9 cellular contexts compared by ENCODE assay signal in the genomic region with DNA sequence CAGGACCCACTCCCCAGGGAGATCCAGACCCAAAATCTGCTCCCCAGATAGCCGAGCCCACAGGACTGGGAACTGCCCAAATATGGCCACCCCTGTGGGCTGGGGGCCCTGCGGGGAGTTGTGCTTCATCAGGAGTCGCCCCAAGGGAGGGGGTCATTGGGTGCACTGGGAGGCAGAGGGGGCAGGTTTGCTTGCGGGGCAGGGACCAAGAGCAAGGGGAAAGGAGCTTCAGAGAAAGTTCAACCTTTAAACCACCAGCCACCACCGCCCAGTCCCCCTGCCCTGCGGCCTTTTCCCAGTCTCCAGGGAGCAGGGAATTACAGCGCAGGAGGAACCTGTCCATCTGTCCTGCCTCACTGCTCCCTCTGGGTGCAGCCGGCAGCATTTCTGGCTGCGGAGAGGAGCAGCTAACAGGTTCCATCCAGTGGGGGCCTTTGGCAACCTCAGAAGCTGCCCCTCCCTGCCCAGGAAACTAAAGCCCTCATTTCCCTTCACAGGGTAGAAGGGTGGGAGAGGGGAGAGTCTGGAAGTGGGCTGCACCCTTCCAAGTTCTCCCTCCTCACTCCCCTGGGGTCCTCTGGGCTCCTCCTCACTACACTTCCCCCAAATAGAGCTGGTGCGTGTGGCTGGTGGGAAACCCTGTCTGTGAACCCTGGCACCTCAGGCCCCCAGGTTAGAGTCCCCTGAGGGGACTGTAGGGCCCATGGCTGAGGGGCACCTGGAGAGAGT. TPM values are rescaled to one million over a fixed set of nuclear protein-coding genes. Genes with fewer than 3 reads are reported as not detected.
DNase-seq lines count a peak whose midpoint lies in the region; ATAC-seq, FAIRE-seq and TF ChIP-seq lines count a peak whose summit lies in the region.
"Had no signal": no experiment of that assay in that cellular context is flagged by ENCODE, and none has a peak within 500 bp of the region (broad histone marks: within the 10 kb centered on the region; RNA-seq: fewer than 3 reads in every experiment).

No MANE protein-coding gene starts in this region.

- no peak for TF ChIP-seq RAD21 in HepG2 (CRISPR knock-in tag; IDR thresholded peaks at IDR 0.05)

- intact Hi-C loops in right lobe of liver (cut with DNase I) (no loop called here), HepG2 (cut with micrococcal nuclease; ENCODE audit: unreplicated experiment) (no loop called here)
- intact Hi-C loops in naive thymus-derived CD4-positive, alpha-beta T cell (cut with micrococcal nuclease): no loop called here

- no TSS peak for BruUV-seq in HepG2 (replicated peaks; lab: Mats Ljungman, UMichigan)

- no peak for DNase-seq in right lobe of liver
- no peak for DNase-seq in HepG2 (ENCODE audit: low spot score)
- DNase-seq in caudate nucleus (lab: John Stamatoyannopoulos, UW): no peak
- peak in 2 of 9 donors; percentile 16 to 26 for DNase-seq in naive thymus-derived CD4-positive, alpha-beta T cell
- DNase-seq in stimulated activated CD4-positive, alpha-beta T cell treated with anti-CD3 and anti-CD28 coated beads, Interleukin-2, amount 100 ng/mL, for 48 hours: no peak
- no peak for DNase-seq in amniotic stem cell (lab: John Stamatoyannopoulos, UW)
- DNase-seq in dedifferentiated amniotic fluid mesenchymal stem cell (ENCODE audit: extremely low spot score): no peak
- DNase-seq: erythroblast had no signal

- H3K4me2 ChIP-seq in HepG2 (ENCODE audit: low read depth, low read length): no peak overlapping the region

- no peaks in the 10 kb centered on the region for H3K27me3 ChIP-seq in right lobe of liver
- H3K27me3 ChIP-seq in HepG2 (ENCODE audit: control insufficient read depth in 1 of 2, insufficient read depth in 2 of 2, low read length in 2 of 2): no peaks in the 10 kb centered on the region; a peak in 1 of 5 replicates
- H3K27me3 ChIP-seq in naive thymus-derived CD4-positive, alpha-beta T cell (ENCODE audit: control insufficient read depth in 2 of 2, insufficient read depth in 2 of 2, low read length in 2 of 2): no peaks in the 10 kb centered on the region

- peak overlapping the region; percentile 82 to 95 (median 88) for H3K4me3 Mint-ChIP-seq in naive thymus-derived CD4-positive, alpha-beta T cell

- POLR2A ChIA-PET in HepG2 (lab: Yijun Ruan, JAX): no interaction called here
- POLR2A ChIA-PET in naive thymus-derived CD4-positive, alpha-beta T cell (lab: Charles Lee): interaction anchor here (1.0 to 3.6 kb wide), 10 partner anchors 10 to 285 kb away, joined by 3 to 22 read pairs (median 4); partner anchors contain the start of genes ADGRE5, ADGRL1 and ASF1B

- no peak for FAIRE-seq in HepG2 (lab: Jason Lieb, UNC)

- H3K4me3 ChIP-seq in right lobe of liver (no peak overlapping the region), HepG2 (replicated peaks in 1 of 3; ENCODE audit: insufficient read depth in 1 of 3, low read depth in 2 of 3, low read length in 3 of 3) (no peak overlapping the region)
- H3K4me3 ChIP-seq in naive thymus-derived CD4-positive, alpha-beta T cell (ENCODE audit: low read length): peak overlapping the region; percentile 61

- H4K20me1 ChIP-seq in HepG2 (ENCODE audit: insufficient read depth, low read length): no peaks in the 10 kb centered on the region

- no peak for TF ChIP-seq EP300 in HepG2 (IDR thresholded peaks at IDR 0.05; ENCODE audit: low read depth in 2 of 2, low read length in 2 of 2)
- no peak for TF ChIP-seq EP300 in HepG2 (CRISPR knock-in tag; IDR thresholded peaks at IDR 0.05; ENCODE audit: borderline replicate concordance)

- H2AFZ ChIP-seq in HepG2 (ENCODE audit: low read length): no peak overlapping the region

- H3K4me1 ChIP-seq in right lobe of liver (no peaks in the 10 kb centered on the region), HepG2 (ENCODE audit: insufficient read depth, low read length) (peaks cover 13% of the 10 kb centered on the region)
- H3K4me1 ChIP-seq in naive thymus-derived CD4-positive, alpha-beta T cell (ENCODE audit: control insufficient read depth in 2 of 2, insufficient read depth in 2 of 2, low read length in 2 of 2): peaks cover 23 to 30% of the 10 kb centered on the region in 2 donors

- H3K27ac ChIP-seq in right lobe of liver: peak overlapping the region in 2 of 3 donors; percentile 33 to 38
- H3K27ac ChIP-seq in HepG2 (ENCODE audit: extremely low read length, insufficient read depth, low read length): no peak overlapping the region
- peak overlapping the region; percentile 71 for H3K27ac ChIP-seq in caudate nucleus (ENCODE audit: low read depth, low read length)
- H3K27ac ChIP-seq in naive thymus-derived CD4-positive, alpha-beta T cell (ENCODE audit: low read depth, low read length): peak overlapping the region; percentile 91

- H3K36me3 Mint-ChIP-seq in naive thymus-derived CD4-positive, alpha-beta T cell: peaks cover 0 to 15% (median 5%) of the 10 kb centered on the region in 5 donors

- peak overlapping the region; percentile 95 to 99 (median 99) for H3K27ac Mint-ChIP-seq in naive thymus-derived CD4-positive, alpha-beta T cell

- no peak for TF ChIP-seq POLR2A in right lobe of liver (IDR thresholded peaks at IDR 0.05)
- TF ChIP-seq POLR2A in HepG2 (IDR thresholded peaks at IDR 0.05; ENCODE audit: insufficient read depth in 1 of 2, low read depth in 2 of 2, low read length in 2 of 2): no peak

- in situ Hi-C loops in HepG2 (cut with HindIII; ENCODE audit: extremely low pct_ligation_motif_present, low pct_unique_long_range_greater_than_20kb): no loop called here

- H3K9me3 Mint-ChIP-seq in naive thymus-derived CD4-positive, alpha-beta T cell: peaks cover 0 to 7% (median 0%) of the 10 kb centered on the region in 11 donors

- 64% methylated on average over 4 of the region's 10 CpGs for WGBS in right lobe of liver (ENCODE audit: insufficient coverage, low coverage, low lambda C conversion rate, missing lambda C conversion rate)
- 69% methylated on average over 6 of the region's 10 CpGs for WGBS in HepG2 (ENCODE audit: low lambda C conversion rate)

- ATAC-seq in right lobe of liver (no peak), HepG2 (no peak), HG02763 (IDR thresholded peaks at IDR 0.05; ENCODE audit: unreplicated experiment) (no peak)
- no peak for ATAC-seq in naive thymus-derived CD4-positive, alpha-beta T cell

- no peaks in the 10 kb centered on the region for H3K9me3 ChIP-seq in right lobe of liver
- no peaks in the 10 kb centered on the region for H3K9me3 ChIP-seq in HepG2 (ENCODE audit: low read length)
- no peaks in the 10 kb centered on the region for H3K9me3 ChIP-seq in naive thymus-derived CD4-positive, alpha-beta T cell (ENCODE audit: control insufficient read depth in 2 of 3, low read length in 3 of 3)

- peaks cover 16 to 63% (median 40%) of the 10 kb centered on the region in 7 donors for H3K4me1 Mint-ChIP-seq in naive thymus-derived CD4-positive, alpha-beta T cell

- H3K9ac ChIP-seq in HepG2 (ENCODE audit: insufficient read depth, low read depth, low read length): no peak overlapping the region

- TF ChIP-seq CTCF in right lobe of liver (IDR thresholded peaks at IDR 0.05): no peak
- TF ChIP-seq CTCF in HepG2 (CRISPR knock-in tag; IDR thresholded peaks at IDR 0.05): no peak

- H3K36me3 ChIP-seq in right lobe of liver (peaks cover 0 to 1% (median 0%) of the 10 kb centered on the region in 4 donors), HepG2 (replicated peaks in 1 of 2; ENCODE audit: control insufficient read depth in 1 of 2, insufficient read depth in 2 of 2, low read length in 2 of 2) (no peaks in the 10 kb centered on the region)
- H3K36me3 ChIP-seq in naive thymus-derived CD4-positive, alpha-beta T cell (ENCODE audit: control insufficient read depth in 2 of 3, insufficient read depth in 3 of 3, low read length in 3 of 3): peaks cover 0 to 30% (median 4%) of the 10 kb centered on the region in 3 experiments

- no peaks in the 10 kb centered on the region for H3K79me2 ChIP-seq in HepG2 (ENCODE audit: insufficient read depth, low read length)

- CTCF ChIA-PET in HepG2 (lab: Yijun Ruan, JAX; ENCODE audit: low intra/inter-chr PET ratio, low total read pairs): no interaction called here
- CTCF ChIA-PET in naive thymus-derived CD4-positive, alpha-beta T cell (lab: Charles Lee): interaction anchor here (0.6 to 2.6 kb wide), 5 partner anchors 10 to 1373 kb away, joined by 3 to 14 read pairs (median 4); partner anchors contain the start of gene ASF1B

- H3K27me3 Mint-ChIP-seq in naive thymus-derived CD4-positive, alpha-beta T cell: no peaks in the 10 kb centered on the region

RNA-seq across cellular contexts. Expression of gene ASF1B, which starts 13.8 kb away (rescaled TPM):
- total RNA-seq in right lobe of liver (1 to 10 TPM in 2 of 6 experiments, under 1 TPM in 4; 0.24 to 5.3 (median 0.61) TPM), HepG2 (2016; rRNA removed; fragmentation: Illumina TruSeq; extraction: Trizol) (21.9 and 24.8 TPM in 2 replicates)
- total RNA-seq in HepG2 (2016; cell fraction: cytosol; rRNA removed; fragmentation: Illumina TruSeq; extraction: Trizol; ENCODE audit: low read depth): 5.9 and 6.4 TPM in 2 replicates
- total RNA-seq in HepG2 (2016; cell fraction: insoluble cytoplasmic fraction; rRNA removed; fragmentation: Illumina TruSeq; extraction: Trizol): 20.5 and 24.8 TPM in 2 replicates
- 12.0 and 14.5 TPM in 2 replicates for total RNA-seq in HepG2 (2016; cell fraction: membrane; rRNA removed; fragmentation: Illumina TruSeq; extraction: Trizol)
- total RNA-seq in HepG2 (2016; cell fraction: nucleus; rRNA removed; fragmentation: Illumina TruSeq; extraction: Trizol): 10.3 and 10.5 TPM in 2 replicates
- polyA plus RNA-seq in HepG2 (2011; rRNA removed): 14.8 and 18.2 TPM in 2 replicates
- polyA plus RNA-seq in HepG2 (2011; cell fraction: cytosol; rRNA removed): 13.8 and 19.3 TPM in 2 replicates
- 4.3 and 6.8 TPM in 2 replicates for polyA plus RNA-seq in HepG2 (2011; cell fraction: nucleus; rRNA removed)
- 6.4 and 10.7 TPM in 2 replicates for polyA plus RNA-seq in HepG2 (2012)
- 4.1 TPM in 2 replicates for polyA plus RNA-seq in HepG2 (2016; cell fraction: cytosol; fragmentation: Illumina TruSeq; extraction: Trizol; ENCODE audit: low read depth)
- 26.0 and 31.2 TPM in 2 replicates for polyA plus RNA-seq in HepG2 (2016; cell fraction: insoluble cytoplasmic fraction; fragmentation: Illumina TruSeq; extraction: Trizol; ENCODE audit: low read depth)
- 9.5 and 9.9 TPM in 2 replicates for polyA plus RNA-seq in HepG2 (2016; cell fraction: membrane; fragmentation: Illumina TruSeq; extraction: Trizol; ENCODE audit: low read depth)
- 24.7 and 25.7 TPM in 2 replicates for polyA plus RNA-seq in HepG2 (2016; cell fraction: nucleus; fragmentation: Illumina TruSeq; extraction: Trizol; ENCODE audit: insufficient read depth, low read depth)
- polyA minus RNA-seq in HepG2 (2011; rRNA and poly(A)+ RNA removed; ENCODE audit: low replicate concordance): 16.4 and 182 TPM in 2 replicates
- polyA minus RNA-seq in HepG2 (2011; cell fraction: cytosol; rRNA and poly(A)+ RNA removed): 8.5 and 13.4 TPM in 2 replicates
- 3.2 and 3.4 TPM in 2 replicates for polyA minus RNA-seq in HepG2 (2011; cell fraction: nucleus; rRNA and poly(A)+ RNA removed)
- total RNA-seq in naive thymus-derived CD4-positive, alpha-beta T cell: 10 to 100 TPM in 1 of 5 experiments, 1 to 10 TPM in 3, under 1 TPM in 1; 0.98 to 79.0 (median 2.1) TPM
- 1 to 10 TPM; 2.4 to 4.5 TPM for polyA plus RNA-seq in naive thymus-derived CD4-positive, alpha-beta T cell

RNA-seq across cellular contexts. Expression of gene PRKACA, which starts 32.6 kb away (rescaled TPM):
- total RNA-seq in right lobe of liver: 10 to 100 TPM; 54.8 to 87.5 (median 63.1) TPM
- 11.0 and 14.0 TPM in 2 replicates for total RNA-seq in HepG2 (2016; rRNA removed; fragmentation: Illumina TruSeq; extraction: Trizol)
- total RNA-seq in HepG2 (2016; cell fraction: cytosol; rRNA removed; fragmentation: Illumina TruSeq; extraction: Trizol; ENCODE audit: low read depth): 20.4 and 21.6 TPM in 2 replicates
- 10.4 and 13.7 TPM in 2 replicates for total RNA-seq in HepG2 (2016; cell fraction: insoluble cytoplasmic fraction; rRNA removed; fragmentation: Illumina TruSeq; extraction: Trizol)
- 56.9 and 57.5 TPM in 2 replicates for total RNA-seq in HepG2 (2016; cell fraction: membrane; rRNA removed; fragmentation: Illumina TruSeq; extraction: Trizol)
- 13.6 and 18.3 TPM in 2 replicates for total RNA-seq in HepG2 (2016; cell fraction: nucleus; rRNA removed; fragmentation: Illumina TruSeq; extraction: Trizol)
- 18.2 and 22.9 TPM in 2 replicates for polyA plus RNA-seq in HepG2 (2011; rRNA removed)
- 19.3 and 19.7 TPM in 2 replicates for polyA plus RNA-seq in HepG2 (2011; cell fraction: cytosol; rRNA removed)
- polyA plus RNA-seq in HepG2 (2011; cell fraction: nucleus; rRNA removed): 23.6 and 27.0 TPM in 2 replicates
- 29.4 and 35.6 TPM in 2 replicates for polyA plus RNA-seq in HepG2 (2012)
- polyA plus RNA-seq in HepG2 (2016; cell fraction: cytosol; fragmentation: Illumina TruSeq; extraction: Trizol; ENCODE audit: low read depth): 60.1 and 74.1 TPM in 2 replicates
- polyA plus RNA-seq in HepG2 (2016; cell fraction: insoluble cytoplasmic fraction; fragmentation: Illumina TruSeq; extraction: Trizol; ENCODE audit: low read depth): 43.2 and 60.0 TPM in 2 replicates
- 115 and 118 TPM in 2 replicates for polyA plus RNA-seq in HepG2 (2016; cell fraction: membrane; fragmentation: Illumina TruSeq; extraction: Trizol; ENCODE audit: low read depth)
- polyA plus RNA-seq in HepG2 (2016; cell fraction: nucleus; fragmentation: Illumina TruSeq; extraction: Trizol; ENCODE audit: insufficient read depth, low read depth): 46.7 and 48.9 TPM in 2 replicates
- polyA minus RNA-seq in HepG2 (2011; rRNA and poly(A)+ RNA removed; ENCODE audit: low replicate concordance): 29.2 and 31.4 TPM in 2 replicates
- 9.8 and 16.4 TPM in 2 replicates for polyA minus RNA-seq in HepG2 (2011; cell fraction: cytosol; rRNA and poly(A)+ RNA removed)
- polyA minus RNA-seq in HepG2 (2011; cell fraction: nucleus; rRNA and poly(A)+ RNA removed): 9.5 and 17.2 TPM in 2 replicates
- total RNA-seq in naive thymus-derived CD4-positive, alpha-beta T cell: 100 to 1,000 TPM in 1 of 5 experiments, 10 to 100 TPM in 4; 41.3 to 101 (median 63.1) TPM
- polyA plus RNA-seq in naive thymus-derived CD4-positive, alpha-beta T cell: 1 to 10 TPM; 1.9 to 2.2 TPM

RNA-seq across cellular contexts. Expression of gene ADGRL1, which starts 55.8 kb away (rescaled TPM):
- 1 to 10 TPM in 3 of 6 experiments, under 1 TPM in 3; 0.46 to 4.6 (median 1.3) TPM for total RNA-seq in right lobe of liver
- total RNA-seq in HepG2 (2016; rRNA removed; fragmentation: Illumina TruSeq; extraction: Trizol): 0.41 and 0.49 TPM in 2 replicates
- total RNA-seq in HepG2 (2016; cell fraction: cytosol; rRNA removed; fragmentation: Illumina TruSeq; extraction: Trizol; ENCODE audit: low read depth): 0.26 and 0.61 TPM in 2 replicates
- 0.37 and 0.69 TPM in 2 replicates for total RNA-seq in HepG2 (2016; cell fraction: insoluble cytoplasmic fraction; rRNA removed; fragmentation: Illumina TruSeq; extraction: Trizol)
- 0.59 and 1.0 TPM in 2 replicates for total RNA-seq in HepG2 (2016; cell fraction: membrane; rRNA removed; fragmentation: Illumina TruSeq; extraction: Trizol)
- total RNA-seq in HepG2 (2016; cell fraction: nucleus; rRNA removed; fragmentation: Illumina TruSeq; extraction: Trizol): 0.50 and 0.56 TPM in 2 replicates
- polyA plus RNA-seq in HepG2 (2011; rRNA removed): 1.7 and 1.9 TPM in 2 replicates
- polyA plus RNA-seq in HepG2 (2011; cell fraction: cytosol; rRNA removed): 0.95 and 1.3 TPM in 2 replicates
- polyA plus RNA-seq in HepG2 (2011; cell fraction: nucleus; rRNA removed): 7.9 and 10.6 TPM in 2 replicates
- polyA plus RNA-seq in HepG2 (2012): 1.6 and 3.4 TPM in 2 replicates
- 0.20 and 0.24 TPM in 2 replicates for polyA plus RNA-seq in HepG2 (2016; cell fraction: cytosol; fragmentation: Illumina TruSeq; extraction: Trizol; ENCODE audit: low read depth)
- polyA plus RNA-seq in HepG2 (2016; cell fraction: insoluble cytoplasmic fraction; fragmentation: Illumina TruSeq; extraction: Trizol; ENCODE audit: low read depth): 1.5 TPM in 2 replicates
- 0.41 and 0.47 TPM in 2 replicates for polyA plus RNA-seq in HepG2 (2016; cell fraction: membrane; fragmentation: Illumina TruSeq; extraction: Trizol; ENCODE audit: low read depth)
- polyA plus RNA-seq in HepG2 (2016; cell fraction: nucleus; fragmentation: Illumina TruSeq; extraction: Trizol; ENCODE audit: insufficient read depth, low read depth): 1.1 and 1.2 TPM in 2 replicates
- 6.1 and 14.3 TPM in 2 replicates for polyA minus RNA-seq in HepG2 (2011; rRNA and poly(A)+ RNA removed; ENCODE audit: low replicate concordance)
- 0.62 and 0.99 TPM in 2 replicates for polyA minus RNA-seq in HepG2 (2011; cell fraction: cytosol; rRNA and poly(A)+ RNA removed)
- 2.0 and 2.2 TPM in 2 replicates for polyA minus RNA-seq in HepG2 (2011; cell fraction: nucleus; rRNA and poly(A)+ RNA removed)
- total RNA-seq in naive thymus-derived CD4-positive, alpha-beta T cell: 10 to 100 TPM; 12.4 to 39.4 (median 37.8) TPM
- polyA plus RNA-seq in naive thymus-derived CD4-positive, alpha-beta T cell: 1 to 10 TPM in 1 of 2 donors, under 1 TPM in 1; 0.72 to 3.0 TPM

RNA-seq across cellular contexts. Expression of gene SAMD1, which starts 59.7 kb away (rescaled TPM):
- total RNA-seq in right lobe of liver: 10 to 100 TPM in 5 of 6 experiments, 1 to 10 TPM in 1; 10.0 to 25.3 (median 15.6) TPM
- total RNA-seq in HepG2 (2016; rRNA removed; fragmentation: Illumina TruSeq; extraction: Trizol): 27.0 and 45.0 TPM in 2 replicates
- total RNA-seq in HepG2 (2016; cell fraction: cytosol; rRNA removed; fragmentation: Illumina TruSeq; extraction: Trizol; ENCODE audit: low read depth): 16.3 and 17.4 TPM in 2 replicates
- total RNA-seq in HepG2 (2016; cell fraction: insoluble cytoplasmic fraction; rRNA removed; fragmentation: Illumina TruSeq; extraction: Trizol): 26.7 and 42.1 TPM in 2 replicates
- total RNA-seq in HepG2 (2016; cell fraction: membrane; rRNA removed; fragmentation: Illumina TruSeq; extraction: Trizol): 41.7 and 44.3 TPM in 2 replicates
- total RNA-seq in HepG2 (2016; cell fraction: nucleus; rRNA removed; fragmentation: Illumina TruSeq; extraction: Trizol): 16.8 and 22.1 TPM in 2 replicates
- polyA plus RNA-seq in HepG2 (2011; rRNA removed): 17.5 and 18.9 TPM in 2 replicates
- polyA plus RNA-seq in HepG2 (2011; cell fraction: cytosol; rRNA removed): 15.2 and 23.1 TPM in 2 replicates
- polyA plus RNA-seq in HepG2 (2011; cell fraction: nucleus; rRNA removed): 29.2 and 34.6 TPM in 2 replicates
- 20.9 and 23.9 TPM in 2 replicates for polyA plus RNA-seq in HepG2 (2012)
- polyA plus RNA-seq in HepG2 (2016; cell fraction: cytosol; fragmentation: Illumina TruSeq; extraction: Trizol; ENCODE audit: low read depth): 25.4 and 28.8 TPM in 2 replicates
- polyA plus RNA-seq in HepG2 (2016; cell fraction: insoluble cytoplasmic fraction; fragmentation: Illumina TruSeq; extraction: Trizol; ENCODE audit: low read depth): 41.5 and 54.0 TPM in 2 replicates
- polyA plus RNA-seq in HepG2 (2016; cell fraction: membrane; fragmentation: Illumina TruSeq; extraction: Trizol; ENCODE audit: low read depth): 47.7 and 54.2 TPM in 2 replicates
- polyA plus RNA-seq in HepG2 (2016; cell fraction: nucleus; fragmentation: Illumina TruSeq; extraction: Trizol; ENCODE audit: insufficient read depth, low read depth): 48.4 and 51.7 TPM in 2 replicates
- polyA minus RNA-seq in HepG2 (2011; rRNA and poly(A)+ RNA removed; ENCODE audit: low replicate concordance): 19.3 and 29.7 TPM in 2 replicates
- polyA minus RNA-seq in HepG2 (2011; cell fraction: cytosol; rRNA and poly(A)+ RNA removed): 18.1 and 18.2 TPM in 2 replicates
- polyA minus RNA-seq in HepG2 (2011; cell fraction: nucleus; rRNA and poly(A)+ RNA removed): 3.5 and 5.5 TPM in 2 replicates
- 10 to 100 TPM; 32.6 to 87.3 (median 62.5) TPM for total RNA-seq in naive thymus-derived CD4-positive, alpha-beta T cell
- 1 to 10 TPM; 3.0 to 4.0 TPM for polyA plus RNA-seq in naive thymus-derived CD4-positive, alpha-beta T cell
